ENCODE assay signal across 9 cellular contexts in the genomic region with DNA sequence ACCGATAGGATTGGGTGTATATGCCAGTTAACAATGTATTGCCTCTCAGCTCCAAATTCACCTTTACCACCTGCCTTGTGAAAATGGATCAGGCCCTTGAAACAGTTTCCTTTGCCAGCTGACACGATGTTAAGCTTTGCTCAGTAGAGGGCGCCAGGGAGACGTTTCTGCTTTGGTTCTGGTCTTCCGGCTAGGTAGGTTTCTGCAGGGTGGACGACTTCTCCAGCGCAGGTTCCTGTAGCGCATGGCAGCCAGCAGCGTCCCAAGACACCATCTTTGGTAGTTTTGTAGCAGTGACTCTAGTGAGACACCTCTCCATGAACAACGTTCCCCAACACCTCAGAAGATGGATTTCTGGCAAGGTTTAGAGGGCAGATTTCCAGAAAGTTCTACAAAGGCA. TPM values are rescaled to one million over a fixed set of nuclear protein-coding genes. Genes with fewer than 3 reads are reported as not detected.
DNase-seq lines count a peak whose midpoint lies in the region; ATAC-seq, FAIRE-seq and TF ChIP-seq lines count a peak whose summit lies in the region.
"Had no signal": no experiment of that assay in that cellular context is flagged by ENCODE, and none has a peak within 500 bp of the region (broad histone marks: within the 10 kb centered on the region; RNA-seq: fewer than 3 reads in every experiment).

No MANE protein-coding gene starts in this region.

- no peak for TF ChIP-seq POLR2A in H54 (IDR thresholded peaks at IDR 0.05; ENCODE audit: low read depth, low read length)

- FAIRE-seq in H54 (lab: Jason Lieb, UNC), result no peak

- no peak overlapping the region for H3K27ac Mint-ChIP-seq in WTC11
- H3K27ac Mint-ChIP-seq: stimulated activated effector memory CD8-positive, alpha-beta T cell treated with anti-CD3 and anti-CD28 coated beads, Interleukin-12 subunit alpha, Interleukin-12 subunit beta, amount 100 ng/mL, for 72 hours had no signal

- POLR2A ChIA-PET in WTC11 (lab: Charles Lee), result interaction anchor here (0.5 kb wide), 1 partner anchor 592 kb away, joined by 5 read pairs; no protein-coding TSS in a partner anchor

- H3K4me3 Mint-ChIP-seq in WTC11, result no peak overlapping the region
- H3K4me3 Mint-ChIP-seq: stimulated activated effector memory CD8-positive, alpha-beta T cell treated with anti-CD3 and anti-CD28 coated beads, Interleukin-12 subunit alpha, Interleukin-12 subunit beta, amount 100 ng/mL, for 72 hours had no signal

- CTCF ChIA-PET in WTC11 (lab: Charles Lee), result interaction anchor here (0.5 to 1.9 kb wide), 11 partner anchors 8 to 437 kb away, joined by 3 to 16 read pairs (median 4); a partner anchor contains a TSS

- no peaks in the 10 kb centered on the region for H3K27me3 Mint-ChIP-seq in WTC11 (ENCODE audit: low read depth)

- H3K4me1 Mint-ChIP-seq in WTC11, result peaks cover 23% of the 10 kb centered on the region
- H3K4me1 Mint-ChIP-seq: stimulated activated effector memory CD8-positive, alpha-beta T cell treated with anti-CD3 and anti-CD28 coated beads, Interleukin-12 subunit alpha, Interleukin-12 subunit beta, amount 100 ng/mL, for 72 hours had no signal

- ATAC-seq in WTC11 (peak; percentile 91), GM18867 (IDR thresholded peaks at IDR 0.05; ENCODE audit: unreplicated experiment) (no peak)
- ATAC-seq: stimulated activated effector memory CD8-positive, alpha-beta T cell treated with anti-CD3 and anti-CD28 coated beads, Interleukin-12 subunit alpha, Interleukin-12 subunit beta, amount 100 ng/mL, for 72 hours had no signal

- peak; percentile 6 for DNase-seq in NCI-H146 (lab: John Stamatoyannopoulos, UW)
- DNase-seq in NCI-H146 treated with DMSO at 0.1 percent for 48 hours (lab: John Stamatoyannopoulos, UW; ENCODE audit: unreplicated experiment), result no peak
- DNase-seq in H54 (ENCODE audit: insufficient read length, low spot score), result peak; percentile 23
- DNase-seq in WTC11 (ENCODE audit: low spot score), result peak; percentile 65
- peak; percentile 24 for DNase-seq in left kidney (ENCODE audit: low read depth, low spot score)
- DNase-seq in glomerular visceral epithelial cell (ENCODE audit: extremely low spot score), result no peak
- no peak for DNase-seq in SHP77 treated with DMSO at 0.1 percent for 48 hours (lab: John Stamatoyannopoulos, UW)

- H3K9me3 Mint-ChIP-seq in WTC11, result no peaks in the 10 kb centered on the region
- H3K9me3 Mint-ChIP-seq: stimulated activated effector memory CD8-positive, alpha-beta T cell treated with anti-CD3 and anti-CD28 coated beads, Interleukin-12 subunit alpha, Interleukin-12 subunit beta, amount 100 ng/mL, for 72 hours had no signal

- peak; percentile 42; the same call in 1 of the 2 replicates for TF ChIP-seq CTCF in WTC11 (IDR thresholded peaks at IDR 0.05)

- no peaks in the 10 kb centered on the region for H3K36me3 Mint-ChIP-seq in WTC11
- H3K36me3 Mint-ChIP-seq: stimulated activated effector memory CD8-positive, alpha-beta T cell treated with anti-CD3 and anti-CD28 coated beads, Interleukin-12 subunit alpha, Interleukin-12 subunit beta, amount 100 ng/mL, for 72 hours had no signal

TF ChIP-seq in WTC11, 78 proteins besides CTCF, POLR2A, EP300 and RAD21 (continues in another document):
- TF ChIP-seq, protein P1, sequence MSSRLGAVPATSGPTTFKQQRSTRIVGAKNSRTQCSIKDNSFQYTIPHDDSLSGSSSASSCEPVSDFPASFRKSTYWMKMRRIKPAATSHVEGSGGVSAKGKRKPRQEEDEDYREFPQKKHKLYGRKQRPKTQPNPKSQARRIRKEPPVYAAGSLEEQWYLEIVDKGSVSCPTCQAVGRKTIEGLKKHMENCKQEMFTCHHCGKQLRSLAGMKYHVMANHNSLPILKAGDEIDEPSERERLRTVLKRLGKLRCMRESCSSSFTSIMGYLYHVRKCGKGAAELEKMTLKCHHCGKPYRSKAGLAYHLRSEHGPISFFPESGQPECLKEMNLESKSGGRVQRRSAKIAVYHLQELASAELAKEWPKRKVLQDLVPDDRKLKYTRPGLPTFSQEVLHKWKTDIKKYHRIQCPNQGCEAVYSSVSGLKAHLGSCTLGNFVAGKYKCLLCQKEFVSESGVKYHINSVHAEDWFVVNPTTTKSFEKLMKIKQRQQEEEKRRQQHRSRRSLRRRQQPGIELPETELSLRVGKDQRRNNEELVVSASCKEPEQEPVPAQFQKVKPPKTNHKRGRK (CRISPR knock-in tag; IDR thresholded peaks at IDR 0.05; ENCODE audit: borderline replicate concordance), result no peak
- TF ChIP-seq, protein P2, sequence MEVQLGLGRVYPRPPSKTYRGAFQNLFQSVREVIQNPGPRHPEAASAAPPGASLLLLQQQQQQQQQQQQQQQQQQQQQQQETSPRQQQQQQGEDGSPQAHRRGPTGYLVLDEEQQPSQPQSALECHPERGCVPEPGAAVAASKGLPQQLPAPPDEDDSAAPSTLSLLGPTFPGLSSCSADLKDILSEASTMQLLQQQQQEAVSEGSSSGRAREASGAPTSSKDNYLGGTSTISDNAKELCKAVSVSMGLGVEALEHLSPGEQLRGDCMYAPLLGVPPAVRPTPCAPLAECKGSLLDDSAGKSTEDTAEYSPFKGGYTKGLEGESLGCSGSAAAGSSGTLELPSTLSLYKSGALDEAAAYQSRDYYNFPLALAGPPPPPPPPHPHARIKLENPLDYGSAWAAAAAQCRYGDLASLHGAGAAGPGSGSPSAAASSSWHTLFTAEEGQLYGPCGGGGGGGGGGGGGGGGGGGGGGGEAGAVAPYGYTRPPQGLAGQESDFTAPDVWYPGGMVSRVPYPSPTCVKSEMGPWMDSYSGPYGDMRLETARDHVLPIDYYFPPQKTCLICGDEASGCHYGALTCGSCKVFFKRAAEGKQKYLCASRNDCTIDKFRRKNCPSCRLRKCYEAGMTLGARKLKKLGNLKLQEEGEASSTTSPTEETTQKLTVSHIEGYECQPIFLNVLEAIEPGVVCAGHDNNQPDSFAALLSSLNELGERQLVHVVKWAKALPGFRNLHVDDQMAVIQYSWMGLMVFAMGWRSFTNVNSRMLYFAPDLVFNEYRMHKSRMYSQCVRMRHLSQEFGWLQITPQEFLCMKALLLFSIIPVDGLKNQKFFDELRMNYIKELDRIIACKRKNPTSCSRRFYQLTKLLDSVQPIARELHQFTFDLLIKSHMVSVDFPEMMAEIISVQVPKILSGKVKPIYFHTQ (CRISPR knock-in tag; IDR thresholded peaks at IDR 0.05), result no peak
- TF ChIP-seq, protein P3, sequence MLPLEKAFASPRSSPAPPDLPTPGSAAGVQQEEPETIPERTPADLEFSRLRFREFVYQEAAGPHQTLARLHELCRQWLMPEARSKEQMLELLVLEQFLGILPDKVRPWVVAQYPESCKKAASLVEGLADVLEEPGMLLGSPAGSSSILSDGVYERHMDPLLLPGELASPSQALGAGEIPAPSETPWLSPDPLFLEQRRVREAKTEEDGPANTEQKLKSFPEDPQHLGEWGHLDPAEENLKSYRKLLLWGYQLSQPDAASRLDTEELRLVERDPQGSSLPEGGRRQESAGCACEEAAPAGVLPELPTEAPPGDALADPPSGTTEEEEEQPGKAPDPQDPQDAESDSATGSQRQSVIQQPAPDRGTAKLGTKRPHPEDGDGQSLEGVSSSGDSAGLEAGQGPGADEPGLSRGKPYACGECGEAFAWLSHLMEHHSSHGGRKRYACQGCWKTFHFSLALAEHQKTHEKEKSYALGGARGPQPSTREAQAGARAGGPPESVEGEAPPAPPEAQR (CRISPR knock-in tag; IDR thresholded peaks at IDR 0.05), result 0 out of 2 replicates have a peak, but pooled peaks have one; percentile 33
- TF ChIP-seq FOXK1 (CRISPR knock-in tag; IDR thresholded peaks at IDR 0.05) (no peak), ZNF416 (CRISPR knock-in tag; IDR thresholded peaks at IDR 0.05) (0 out of 2 replicates have a peak, but pooled peaks have one; percentile 25), PRRX2 (CRISPR knock-in tag; IDR thresholded peaks at IDR 0.05) (0 out of 2 replicates have a peak, but pooled peaks have one; percentile 6), JUN (CRISPR knock-in tag; IDR thresholded peaks at IDR 0.05) (no peak)
- TF ChIP-seq, protein P4, sequence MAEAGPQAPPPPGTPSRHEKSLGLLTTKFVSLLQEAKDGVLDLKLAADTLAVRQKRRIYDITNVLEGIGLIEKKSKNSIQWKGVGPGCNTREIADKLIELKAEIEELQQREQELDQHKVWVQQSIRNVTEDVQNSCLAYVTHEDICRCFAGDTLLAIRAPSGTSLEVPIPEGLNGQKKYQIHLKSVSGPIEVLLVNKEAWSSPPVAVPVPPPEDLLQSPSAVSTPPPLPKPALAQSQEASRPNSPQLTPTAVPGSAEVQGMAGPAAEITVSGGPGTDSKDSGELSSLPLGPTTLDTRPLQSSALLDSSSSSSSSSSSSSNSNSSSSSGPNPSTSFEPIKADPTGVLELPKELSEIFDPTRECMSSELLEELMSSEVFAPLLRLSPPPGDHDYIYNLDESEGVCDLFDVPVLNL (CRISPR knock-in tag; IDR thresholded peaks at IDR 0.05; ENCODE audit: borderline replicate concordance, low read depth), result no peak
- TF ChIP-seq, protein P5, sequence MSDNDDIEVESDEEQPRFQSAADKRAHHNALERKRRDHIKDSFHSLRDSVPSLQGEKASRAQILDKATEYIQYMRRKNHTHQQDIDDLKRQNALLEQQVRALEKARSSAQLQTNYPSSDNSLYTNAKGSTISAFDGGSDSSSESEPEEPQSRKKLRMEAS (CRISPR knock-in tag; IDR thresholded peaks at IDR 0.05), result peak; percentile 37; the same call in 1 of the 2 replicates

RNA-seq across cellular contexts. Expression of a gene that starts 24.0 kb away (rescaled TPM):
- 7.0 to 10.8 TPM (median 7.3 TPM) in 3 replicates for total RNA-seq in WTC11 (2021)

RNA-seq across cellular contexts. Expression of a gene that starts 32.2 kb away (rescaled TPM):
- total RNA-seq in WTC11 (2021), result 44.7 to 49.1 TPM (median 45.2 TPM) in 3 replicates

Comparison
In these comparisons a context has a peak if more than half of its experiments do, and no peak if none do; other contexts are left out.
1. DNase-seq: peak in NCI-H146 (single experiment), H54 (single experiment), WTC11 (single experiment) and left kidney (single experiment); none in NCI-H146 treated with DMSO at 0.1 percent for 48 hours (single experiment), glomerular visceral epithelial cell (single experiment) and SHP77 treated with DMSO at 0.1 percent for 48 hours (single experiment).